Comparison of ENCODE assay signal across 20 cellular contexts in genomic region chr13:50682966-50683365, GRCh38.
A peak's percentile ranks its signal among the peaks of the same experiment; 100 is the strongest.
DNase-seq lines count a peak whose midpoint lies in the region; ATAC-seq lines count a peak whose summit lies in the region.
"Had no signal": no experiment of that assay in that cellular context is flagged by ENCODE, and none has a peak within 500 bp of the region (broad histone marks: within the 10 kb centered on the region; RNA-seq: fewer than 3 reads in every experiment).

No MANE protein-coding gene starts in this region.

- H3K9me3 Mint-ChIP-seq in activated CD4-positive, alpha-beta memory T cell treated with anti-CD3 and anti-CD28 coated beads, Interleukin-2, amount 10 ng/mL, durations not matched to agents 7 days and 5 days, result no peaks in the 10 kb centered on the region
- H3K9me3 Mint-ChIP-seq in activated T-helper 1 cell treated with anti-CD3 and anti-CD28 coated beads, Interleukin-12 subunit alpha, Interleukin-12 subunit beta, Interleukin-2, Interleukin-4 antibody, amounts not matched to agents 30 ng/mL and 10 ng/mL and 1 ng/mL, durations not matched to agents 14 hours and 24 hours and 36 hours, result no peaks in the 10 kb centered on the region
- H3K9me3 Mint-ChIP-seq: CD8-positive, alpha-beta T cell had no signal

- POLR2A ChIA-PET in activated CD4-positive, alpha-beta memory T cell treated with anti-CD3 and anti-CD28 coated beads, Interleukin-2, amount 10 ng/mL, durations not matched to agents 7 days and 5 days (lab: Charles Lee), result no interaction called here

- H3K27me3 ChIP-seq in BLaER1, result no peaks in the 10 kb centered on the region

- CTCF ChIA-PET in activated CD4-positive, alpha-beta memory T cell treated with anti-CD3 and anti-CD28 coated beads, Interleukin-2, amount 10 ng/mL, durations not matched to agents 7 days and 5 days (lab: Charles Lee), result no interaction called here

- intact Hi-C loops in activated T-helper 1 cell treated with anti-CD3 and anti-CD28 coated beads, Interleukin-12 subunit alpha, Interleukin-12 subunit beta, Interleukin-2, Interleukin-4 antibody, amounts not matched to agents 30 ng/mL and 10 ng/mL and 1 ng/mL, durations not matched to agents 14 hours and 24 hours and 36 hours (cut with micrococcal nuclease), result no loop called here

- H3K27ac ChIP-seq in BLaER1 (peak overlapping the region; percentile 80), angular gyrus (ENCODE audit: low read depth, low read length) (peak overlapping the region; percentile 77)
- H3K27ac ChIP-seq: HL-60 had no signal

- H3K9me3 ChIP-seq in BLaER1, result peaks cover 4% of the 10 kb centered on the region

- peak; percentile 65 for DNase-seq in inferior parietal cortex (ENCODE audit: extremely low spot score)
- DNase-seq in putamen (ENCODE audit: low spot score), result peak; percentile 73
- DNase-seq in RKO (ENCODE audit: low spot score), result no peak
- no peak for DNase-seq in activated CD4-positive, alpha-beta memory T cell treated with anti-CD3 and anti-CD28 coated beads, Interleukin-2, amount 10 ng/mL, durations not matched to agents 7 days and 5 days
- DNase-seq in activated T-helper 1 cell treated with anti-CD3 and anti-CD28 coated beads, Interleukin-12 subunit alpha, Interleukin-12 subunit beta, Interleukin-2, Interleukin-4 antibody, amounts not matched to agents 30 ng/mL and 10 ng/mL and 1 ng/mL, durations not matched to agents 14 hours and 24 hours and 36 hours (ENCODE audit: low spot score), result no peak
- DNase-seq: CD8-positive, alpha-beta T cell; GOT3; IMR-90; NCI-H1417 treated with DMSO at 0.1 percent for 48 hours; NCI-H187 treated with DMSO at 0.1 percent for 48 hours; NCI-H2227 treated with DMSO at 0.1 percent for 48 hours; NCI-H510A treated with DMSO at 0.1 percent for 48 hours; NCI-H82; OCI-M1; RPMI8226 had no signal

- peaks cover 12% of the 10 kb centered on the region for H3K27me3 Mint-ChIP-seq in activated CD4-positive, alpha-beta memory T cell treated with anti-CD3 and anti-CD28 coated beads, Interleukin-2, amount 10 ng/mL, durations not matched to agents 7 days and 5 days
- peaks cover 15% of the 10 kb centered on the region for H3K27me3 Mint-ChIP-seq in activated T-helper 1 cell treated with anti-CD3 and anti-CD28 coated beads, Interleukin-12 subunit alpha, Interleukin-12 subunit beta, Interleukin-2, Interleukin-4 antibody, amounts not matched to agents 30 ng/mL and 10 ng/mL and 1 ng/mL, durations not matched to agents 14 hours and 24 hours and 36 hours (ENCODE audit: insufficient read depth)

- no peaks in the 10 kb centered on the region for H3K36me3 Mint-ChIP-seq in activated CD4-positive, alpha-beta memory T cell treated with anti-CD3 and anti-CD28 coated beads, Interleukin-2, amount 10 ng/mL, durations not matched to agents 7 days and 5 days (ENCODE audit: low read depth)
- peaks cover 2% of the 10 kb centered on the region for H3K36me3 Mint-ChIP-seq in activated T-helper 1 cell treated with anti-CD3 and anti-CD28 coated beads, Interleukin-12 subunit alpha, Interleukin-12 subunit beta, Interleukin-2, Interleukin-4 antibody, amounts not matched to agents 30 ng/mL and 10 ng/mL and 1 ng/mL, durations not matched to agents 14 hours and 24 hours and 36 hours (ENCODE audit: low read depth)
- H3K36me3 Mint-ChIP-seq: CD8-positive, alpha-beta T cell had no signal

- H3K4me2 ChIP-seq in BLaER1, result peak overlapping the region; percentile 77

- peaks cover 8% of the 10 kb centered on the region for H3K4me1 Mint-ChIP-seq in activated CD4-positive, alpha-beta memory T cell treated with anti-CD3 and anti-CD28 coated beads, Interleukin-2, amount 10 ng/mL, durations not matched to agents 7 days and 5 days
- H3K4me1 Mint-ChIP-seq in activated T-helper 1 cell treated with anti-CD3 and anti-CD28 coated beads, Interleukin-12 subunit alpha, Interleukin-12 subunit beta, Interleukin-2, Interleukin-4 antibody, amounts not matched to agents 30 ng/mL and 10 ng/mL and 1 ng/mL, durations not matched to agents 14 hours and 24 hours and 36 hours (ENCODE audit: low read depth), result peaks cover 10% of the 10 kb centered on the region

- H3K4me3 ChIP-seq in BLaER1, result no peak overlapping the region

- no peak overlapping the region for H3K9ac ChIP-seq in BLaER1

- ATAC-seq in GM18909 (IDR thresholded peaks at IDR 0.05; ENCODE audit: poor library complexity, unreplicated experiment), result no peak
- ATAC-seq: CD8-positive, alpha-beta T cell; HCT116 had no signal

- H3K4me1 ChIP-seq in BLaER1, result peaks cover 55% of the 10 kb centered on the region

- H3K4me3 Mint-ChIP-seq in activated CD4-positive, alpha-beta memory T cell treated with anti-CD3 and anti-CD28 coated beads, Interleukin-2, amount 10 ng/mL, durations not matched to agents 7 days and 5 days, result no peak overlapping the region
- no peak overlapping the region for H3K4me3 Mint-ChIP-seq in activated T-helper 1 cell treated with anti-CD3 and anti-CD28 coated beads, Interleukin-12 subunit alpha, Interleukin-12 subunit beta, Interleukin-2, Interleukin-4 antibody, amounts not matched to agents 30 ng/mL and 10 ng/mL and 1 ng/mL, durations not matched to agents 14 hours and 24 hours and 36 hours
- H3K4me3 Mint-ChIP-seq: CD8-positive, alpha-beta T cell had no signal

- H3K27ac Mint-ChIP-seq in activated CD4-positive, alpha-beta memory T cell treated with anti-CD3 and anti-CD28 coated beads, Interleukin-2, amount 10 ng/mL, durations not matched to agents 7 days and 5 days, result no peak overlapping the region
- H3K27ac Mint-ChIP-seq in activated T-helper 1 cell treated with anti-CD3 and anti-CD28 coated beads, Interleukin-12 subunit alpha, Interleukin-12 subunit beta, Interleukin-2, Interleukin-4 antibody, amounts not matched to agents 30 ng/mL and 10 ng/mL and 1 ng/mL, durations not matched to agents 14 hours and 24 hours and 36 hours, result no peak overlapping the region
- H3K27ac Mint-ChIP-seq: CD8-positive, alpha-beta T cell had no signal

- no peaks in the 10 kb centered on the region for H3K36me3 ChIP-seq in BLaER1

- H4K20me1 ChIP-seq in BLaER1, result no peaks in the 10 kb centered on the region

Comparison
In these comparisons a context has a peak if more than half of its experiments do, and no peak if none do; other contexts are left out.
1. DNase-seq: peak in inferior parietal cortex (single experiment) and putamen (single experiment); none in RKO (single experiment), activated CD4-positive, alpha-beta memory T cell treated with anti-CD3 and anti-CD28 coated beads, Interleukin-2, amount 10 ng/mL, durations not matched to agents 7 days and 5 days (single experiment) and activated T-helper 1 cell treated with anti-CD3 and anti-CD28 coated beads, Interleukin-12 subunit alpha, Interleukin-12 subunit beta, Interleukin-2, Interleukin-4 antibody, amounts not matched to agents 30 ng/mL and 10 ng/mL and 1 ng/mL, durations not matched to agents 14 hours and 24 hours and 36 hours (single experiment).